Comparison of ENCODE assay signal across 13 cellular contexts in the genomic region with DNA sequence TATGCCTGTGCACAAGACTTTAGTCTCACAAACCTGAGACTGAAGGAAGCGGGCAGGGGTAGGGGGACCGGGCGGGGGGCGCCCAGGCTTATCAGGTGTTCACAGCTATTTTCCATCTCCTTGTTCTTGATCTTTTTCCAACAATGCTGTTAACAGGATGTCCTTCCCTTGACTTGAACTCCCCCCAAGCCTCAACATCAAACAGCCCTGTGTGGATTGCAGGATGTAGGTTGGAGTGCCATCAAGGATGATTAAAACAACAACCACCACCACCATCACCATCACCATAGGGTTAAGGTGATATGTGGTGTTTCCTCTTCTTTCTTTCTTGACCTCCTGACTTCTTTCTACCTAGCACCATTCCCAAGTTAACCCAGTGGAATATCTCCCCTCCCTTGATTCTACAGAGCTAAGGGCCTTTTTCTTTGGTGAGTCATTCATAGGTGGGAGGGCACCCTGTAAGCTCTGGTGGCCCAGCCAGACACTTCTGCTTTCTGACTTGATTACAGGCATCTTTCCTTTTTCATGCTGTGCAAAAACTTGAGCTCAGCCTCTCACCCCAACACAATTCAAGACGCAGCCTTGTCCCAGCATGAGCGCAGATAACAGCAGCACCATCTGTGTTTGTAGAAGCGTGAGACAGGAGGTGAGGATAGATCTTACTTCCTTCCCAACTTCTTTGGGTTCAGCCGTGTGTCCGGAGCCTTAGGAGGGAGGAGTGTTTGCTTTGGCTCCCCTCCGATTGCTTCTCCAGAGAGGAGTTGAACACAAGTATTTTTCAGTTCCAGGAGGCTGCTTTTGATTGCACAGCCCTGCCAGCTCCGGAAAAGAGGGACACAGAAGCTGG. TPM values are rescaled to one million over a fixed set of nuclear protein-coding genes. Genes with fewer than 3 reads are reported as not detected.
DNase-seq lines count a peak whose midpoint lies in the region; ATAC-seq, FAIRE-seq and TF ChIP-seq lines count a peak whose summit lies in the region.
"Had no signal": no experiment of that assay in that cellular context is flagged by ENCODE, and none has a peak within 500 bp of the region (broad histone marks: within the 10 kb centered on the region; RNA-seq: fewer than 3 reads in every experiment).

No MANE protein-coding gene starts in this region.

- H3K27ac ChIP-seq in neural progenitor cell (no peak overlapping the region), gastrocnemius medialis (no peak overlapping the region)
- H3K27ac ChIP-seq: RWPE1 had no signal

- H3K27me3 Mint-ChIP-seq in activated T-helper 1 cell treated with anti-CD3 and anti-CD28 coated beads, Interleukin-12 subunit alpha, Interleukin-12 subunit beta, Interleukin-2, Interleukin-4 antibody, amounts not matched to agents 30 ng/mL and 10 ng/mL and 1 ng/mL, durations not matched to agents 14 hours and 24 hours and 36 hours (ENCODE audit: insufficient read depth) = peaks cover 2% of the 10 kb centered on the region
- H3K27me3 Mint-ChIP-seq in neural progenitor cell (ENCODE audit: insufficient read depth, low read depth) = peaks cover 3% of the 10 kb centered on the region

- H3K4me2 ChIP-seq in neural progenitor cell = no peak overlapping the region

- H3K4me1 ChIP-seq in adipocyte (ENCODE audit: control insufficient read depth, insufficient read depth, low read length) (peaks cover 28% of the 10 kb centered on the region), neural progenitor cell (no peaks in the 10 kb centered on the region), gastrocnemius medialis (peaks cover 6 to 7% of the 10 kb centered on the region in 2 donors)

- H3K36me3 ChIP-seq in adipocyte (ENCODE audit: control insufficient read depth, insufficient read depth, low read length, severe bottlenecking) = peaks cover 9% of the 10 kb centered on the region
- no peaks in the 10 kb centered on the region for H3K36me3 ChIP-seq in neural progenitor cell
- H3K36me3 ChIP-seq in gastrocnemius medialis = no peaks in the 10 kb centered on the region

- TF ChIP-seq CTCF in neural progenitor cell (IDR thresholded peaks at IDR 0.05) (no peak), GM13977 (IDR thresholded peaks at IDR 0.05; ENCODE audit: extremely low read depth, insufficient read depth, missing control alignments) (no peak), gastrocnemius medialis (IDR thresholded peaks at IDR 0.05 in 4 of 5, conservative IDR thresholded peaks at IDR 0.05 in 1 of 5) (no peak)

- DNase-seq in HTR-8/SVneo (ENCODE audit: insufficient read length, low spot score) = no peak
- peak; percentile 3 for DNase-seq in adipocyte (ENCODE audit: low read depth)
- DNase-seq in left ventricle myocardium superior = peak; percentile 40
- peak; percentile 19 for DNase-seq in putamen (ENCODE audit: low spot score)
- no peak for DNase-seq in activated T-helper 1 cell treated with anti-CD3 and anti-CD28 coated beads, Interleukin-12 subunit alpha, Interleukin-12 subunit beta, Interleukin-2, Interleukin-4 antibody, amounts not matched to agents 30 ng/mL and 10 ng/mL and 1 ng/mL, durations not matched to agents 14 hours and 24 hours and 36 hours (ENCODE audit: low spot score)
- DNase-seq in neural progenitor cell (ENCODE audit: low spot score) = no peak
- no peak for DNase-seq in GM13977 (ENCODE audit: low spot score)
- no peak for DNase-seq in gastrocnemius medialis
- DNase-seq: activated CD4-positive, CD25-positive, alpha-beta regulatory T cell treated with anti-CD3 and anti-CD28 coated beads, Interleukin-2, amount 50 U/mL, for 72 hours; NCI-H2081 treated with DMSO at 0.1 percent for 48 hours had no signal

- no peaks in the 10 kb centered on the region for H3K36me3 Mint-ChIP-seq in activated T-helper 1 cell treated with anti-CD3 and anti-CD28 coated beads, Interleukin-12 subunit alpha, Interleukin-12 subunit beta, Interleukin-2, Interleukin-4 antibody, amounts not matched to agents 30 ng/mL and 10 ng/mL and 1 ng/mL, durations not matched to agents 14 hours and 24 hours and 36 hours (ENCODE audit: low read depth)
- H3K36me3 Mint-ChIP-seq in neural progenitor cell = peaks cover 4% of the 10 kb centered on the region

- no peaks in the 10 kb centered on the region for H3K27me3 ChIP-seq in adipocyte (replicated peaks; ENCODE audit: control insufficient read depth, insufficient read depth, low read length)
- no peaks in the 10 kb centered on the region for H3K27me3 ChIP-seq in neural progenitor cell
- no peaks in the 10 kb centered on the region for H3K27me3 ChIP-seq in gastrocnemius medialis
- H3K27me3 ChIP-seq: BLaER1 treated with 17β-estradiol and CSF1 and Interleukin-3, amounts not matched to agents 10 nM and 100 nM had no signal

- intact Hi-C loops in left ventricle myocardium superior (cut with micrococcal nuclease) = no loop called here
- intact Hi-C loops in activated T-helper 1 cell treated with anti-CD3 and anti-CD28 coated beads, Interleukin-12 subunit alpha, Interleukin-12 subunit beta, Interleukin-2, Interleukin-4 antibody, amounts not matched to agents 30 ng/mL and 10 ng/mL and 1 ng/mL, durations not matched to agents 14 hours and 24 hours and 36 hours (cut with micrococcal nuclease) = no loop called here
- intact Hi-C loops in gastrocnemius medialis (cut with DNase I; ENCODE audit: low total_unique reads) = no loop called here

- no peaks in the 10 kb centered on the region for H3K79me2 ChIP-seq in neural progenitor cell (ENCODE audit: low read depth)

- H3K9ac ChIP-seq in adipocyte (ENCODE audit: low read length) = no peak overlapping the region
- H3K9ac ChIP-seq in neural progenitor cell = no peak overlapping the region
- H3K9ac ChIP-seq: BLaER1 treated with 17β-estradiol and CSF1 and Interleukin-3, amounts not matched to agents 10 nM and 100 nM had no signal

- H3F3A ChIP-seq in neural progenitor cell (ENCODE audit: low read depth) = no peaks in the 10 kb centered on the region

- peak; percentile 40 for FAIRE-seq in HTR-8/SVneo (lab: Jason Lieb, UNC)
- FAIRE-seq: urothelium cell line had no signal

- H3K9me3 ChIP-seq in adipocyte (ENCODE audit: control insufficient read depth, low read length) (peaks cover 27% of the 10 kb centered on the region), neural progenitor cell (ENCODE audit: low read depth) (no peaks in the 10 kb centered on the region), gastrocnemius medialis (no peaks in the 10 kb centered on the region)

- no peaks in the 10 kb centered on the region for H3K4me1 Mint-ChIP-seq in activated T-helper 1 cell treated with anti-CD3 and anti-CD28 coated beads, Interleukin-12 subunit alpha, Interleukin-12 subunit beta, Interleukin-2, Interleukin-4 antibody, amounts not matched to agents 30 ng/mL and 10 ng/mL and 1 ng/mL, durations not matched to agents 14 hours and 24 hours and 36 hours (ENCODE audit: low read depth)
- H3K4me1 Mint-ChIP-seq in neural progenitor cell = peaks cover 7% of the 10 kb centered on the region

- H3K27ac Mint-ChIP-seq in activated T-helper 1 cell treated with anti-CD3 and anti-CD28 coated beads, Interleukin-12 subunit alpha, Interleukin-12 subunit beta, Interleukin-2, Interleukin-4 antibody, amounts not matched to agents 30 ng/mL and 10 ng/mL and 1 ng/mL, durations not matched to agents 14 hours and 24 hours and 36 hours = no peak overlapping the region
- no peak overlapping the region for H3K27ac Mint-ChIP-seq in neural progenitor cell

- no peak overlapping the region for H2AFZ ChIP-seq in neural progenitor cell (replicated peaks)

- no peak for TF ChIP-seq POLR2A in gastrocnemius medialis (IDR thresholded peaks at IDR 0.05)

- H3K4me3 ChIP-seq in adipocyte (ENCODE audit: low read length) (peak overlapping the region; percentile 3), neural progenitor cell (no peak overlapping the region), gastrocnemius medialis (no peak overlapping the region)
- H3K4me3 ChIP-seq: BLaER1 treated with 17β-estradiol and CSF1 and Interleukin-3, amounts not matched to agents 10 nM and 100 nM had no signal

- in situ Hi-C loops in GM13977 (cut with MboI; ENCODE audit: low pct_unique_long_range_greater_than_20kb, low sequenced_read_pairs, unreplicated experiment) = no loop called here
- in situ Hi-C loops in gastrocnemius medialis (cut with MboI; ENCODE audit: low sequenced_read_pairs in 4 of 4) = no loop called here

- H4K20me1 ChIP-seq in neural progenitor cell (ENCODE audit: low read depth) = no peaks in the 10 kb centered on the region
- H4K20me1 ChIP-seq: BLaER1 treated with 17β-estradiol and CSF1 and Interleukin-3, amounts not matched to agents 10 nM and 100 nM had no signal

- no peak overlapping the region for H3K4me3 Mint-ChIP-seq in activated T-helper 1 cell treated with anti-CD3 and anti-CD28 coated beads, Interleukin-12 subunit alpha, Interleukin-12 subunit beta, Interleukin-2, Interleukin-4 antibody, amounts not matched to agents 30 ng/mL and 10 ng/mL and 1 ng/mL, durations not matched to agents 14 hours and 24 hours and 36 hours
- no peak overlapping the region for H3K4me3 Mint-ChIP-seq in neural progenitor cell

- peaks cover 17% of the 10 kb centered on the region for H3K9me3 Mint-ChIP-seq in activated T-helper 1 cell treated with anti-CD3 and anti-CD28 coated beads, Interleukin-12 subunit alpha, Interleukin-12 subunit beta, Interleukin-2, Interleukin-4 antibody, amounts not matched to agents 30 ng/mL and 10 ng/mL and 1 ng/mL, durations not matched to agents 14 hours and 24 hours and 36 hours
- H3K9me3 Mint-ChIP-seq in neural progenitor cell = peaks cover 6% of the 10 kb centered on the region

- peak; percentile 77 for ATAC-seq in left ventricle myocardium superior
- ATAC-seq in gastrocnemius medialis = no peak

RNA-seq across cellular contexts. Expression of a gene that starts 26.8 kb away (rescaled TPM):
- total RNA-seq in left ventricle myocardium superior (5.6 TPM), neural progenitor cell (ENCODE audit: low replicate concordance) (1.7 and 2.8 TPM in 2 replicates), gastrocnemius medialis (10 to 100 TPM in 3 of 4 donors, 1 to 10 TPM in 1; 5.1 to 65.5 (median 14.5) TPM)
- total RNA-seq in activated T-helper 1 cell treated with anti-CD3 and anti-CD28 coated beads, Interleukin-12 subunit alpha, Interleukin-12 subunit beta, Interleukin-2, Interleukin-4 antibody, amounts not matched to agents 30 ng/mL and 10 ng/mL and 1 ng/mL, durations not matched to agents 14 hours and 24 hours and 36 hours = 2.5 and 2.9 TPM in 2 replicates

RNA-seq across cellular contexts. Expression of a gene that starts 55.5 kb away (rescaled TPM):
- total RNA-seq in left ventricle myocardium superior (6.2 TPM), neural progenitor cell (ENCODE audit: low replicate concordance) (29.3 and 31.2 TPM in 2 replicates), gastrocnemius medialis (1 to 10 TPM; 3.7 to 6.4 (median 4.7) TPM)
- 17.5 and 17.8 TPM in 2 replicates for total RNA-seq in activated T-helper 1 cell treated with anti-CD3 and anti-CD28 coated beads, Interleukin-12 subunit alpha, Interleukin-12 subunit beta, Interleukin-2, Interleukin-4 antibody, amounts not matched to agents 30 ng/mL and 10 ng/mL and 1 ng/mL, durations not matched to agents 14 hours and 24 hours and 36 hours

RNA-seq across cellular contexts. Expression of a gene that starts 55.8 kb away (rescaled TPM):
- total RNA-seq in left ventricle myocardium superior = 15.8 TPM
- total RNA-seq in activated T-helper 1 cell treated with anti-CD3 and anti-CD28 coated beads, Interleukin-12 subunit alpha, Interleukin-12 subunit beta, Interleukin-2, Interleukin-4 antibody, amounts not matched to agents 30 ng/mL and 10 ng/mL and 1 ng/mL, durations not matched to agents 14 hours and 24 hours and 36 hours = 36.2 and 39.0 TPM in 2 replicates
- 27.1 and 61.4 TPM in 2 replicates for total RNA-seq in neural progenitor cell (ENCODE audit: low replicate concordance)
- 10 to 100 TPM in 3 of 4 donors, 1 to 10 TPM in 1; 9.1 to 36.0 (median 16.4) TPM for total RNA-seq in gastrocnemius medialis

Comparison
In these comparisons a context has a peak if more than half of its experiments do, and no peak if none do; other contexts are left out.
1. DNase-seq: peak in adipocyte (single experiment), left ventricle myocardium superior (single experiment) and putamen (single experiment); none in HTR-8/SVneo (single experiment), activated T-helper 1 cell treated with anti-CD3 and anti-CD28 coated beads, Interleukin-12 subunit alpha, Interleukin-12 subunit beta, Interleukin-2, Interleukin-4 antibody, amounts not matched to agents 30 ng/mL and 10 ng/mL and 1 ng/mL, durations not matched to agents 14 hours and 24 hours and 36 hours (single experiment), neural progenitor cell (single experiment), GM13977 (single experiment) and gastrocnemius medialis (0 of 2).